1 cellular context compared by ENCODE assay signal in the genomic region with DNA sequence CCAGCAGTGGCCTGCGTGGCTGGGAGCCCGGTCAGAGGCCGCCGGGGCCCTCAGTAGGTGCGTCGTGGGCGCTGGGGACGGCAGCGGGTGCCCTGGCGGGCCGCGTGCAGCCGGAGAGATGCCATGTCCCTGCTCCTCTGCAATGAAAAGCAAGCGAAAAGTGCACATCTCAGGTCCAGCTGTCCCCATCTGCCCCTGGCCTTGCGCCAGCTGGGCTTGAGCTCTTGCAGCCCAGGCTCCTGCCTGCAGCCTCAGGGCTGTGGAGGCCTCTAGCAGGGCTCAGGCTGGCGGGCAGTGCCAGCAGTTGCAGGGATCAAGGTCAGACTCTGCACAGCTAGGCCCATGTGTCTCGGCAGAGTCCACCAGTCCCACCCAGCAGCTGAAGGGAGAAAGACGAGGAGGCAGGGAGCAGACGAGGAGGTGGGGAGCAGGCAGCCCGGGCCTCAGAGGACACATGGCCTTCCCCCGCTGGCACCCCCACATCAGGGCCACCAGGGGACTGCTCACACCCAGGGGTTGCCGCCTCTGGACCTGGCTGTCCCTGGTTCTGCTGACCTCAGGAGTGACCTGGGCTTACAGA.
TF ChIP-seq lines count a peak whose summit lies in the region.

No MANE protein-coding gene starts in this region.

TF ChIP-seq in HepG2, 621 proteins besides CTCF, POLR2A, EP300 and RAD21 (continued from another document):
- TF ChIP-seq, protein P1, sequence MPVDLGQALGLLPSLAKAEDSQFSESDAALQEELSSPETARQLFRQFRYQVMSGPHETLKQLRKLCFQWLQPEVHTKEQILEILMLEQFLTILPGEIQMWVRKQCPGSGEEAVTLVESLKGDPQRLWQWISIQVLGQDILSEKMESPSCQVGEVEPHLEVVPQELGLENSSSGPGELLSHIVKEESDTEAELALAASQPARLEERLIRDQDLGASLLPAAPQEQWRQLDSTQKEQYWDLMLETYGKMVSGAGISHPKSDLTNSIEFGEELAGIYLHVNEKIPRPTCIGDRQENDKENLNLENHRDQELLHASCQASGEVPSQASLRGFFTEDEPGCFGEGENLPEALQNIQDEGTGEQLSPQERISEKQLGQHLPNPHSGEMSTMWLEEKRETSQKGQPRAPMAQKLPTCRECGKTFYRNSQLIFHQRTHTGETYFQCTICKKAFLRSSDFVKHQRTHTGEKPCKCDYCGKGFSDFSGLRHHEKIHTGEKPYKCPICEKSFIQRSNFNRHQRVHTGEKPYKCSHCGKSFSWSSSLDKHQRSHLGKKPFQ (CRISPR knock-in tag; IDR thresholded peaks at IDR 0.05; ENCODE audit: insufficient replicate concordance) = peak; percentile 79
- TF ChIP-seq LCORL (IDR thresholded peaks at IDR 0.05) (no peak), LCORL (CRISPR knock-in tag; IDR thresholded peaks at IDR 0.05) (peak; percentile 81; the same call in 1 of the 2 replicates), ZNF720 (CRISPR knock-in tag; IDR thresholded peaks at IDR 0.05) (0 out of 2 replicates have a peak, but pooled peaks have one; percentile 15), ZNF598 (CRISPR knock-in tag; IDR thresholded peaks at IDR 0.05; ENCODE audit: borderline replicate concordance) (0 out of 2 replicates have a peak, but pooled peaks have one; percentile 28), SETDB1 (CRISPR knock-in tag; IDR thresholded peaks at IDR 0.05; ENCODE audit: borderline replicate concordance) (no peak), SIN3A (IDR thresholded peaks at IDR 0.05; ENCODE audit: borderline replicate concordance, low read depth, low read length) (peak; percentile 52; the same call in 1 of the 2 replicates), SPEN (CRISPR knock-in tag; IDR thresholded peaks at IDR 0.05; ENCODE audit: low read depth) (peak; percentile 75; the same call in 1 of the 2 replicates), ZNF263 (CRISPR knock-in tag; IDR thresholded peaks at IDR 0.05) (no peak; the same call in 1 of the 2 replicates), ZNF644 (CRISPR knock-in tag; IDR thresholded peaks at IDR 0.05; ENCODE audit: low read depth) (no peak), KDM3A (CRISPR knock-in tag; IDR thresholded peaks at IDR 0.05; ENCODE audit: low read depth) (peak; percentile 39), ZFP36 (IDR thresholded peaks at IDR 0.05; ENCODE audit: borderline replicate concordance, low read depth, low read length, partially characterized antibody) (no peak), ZIK1 (CRISPR knock-in tag; IDR thresholded peaks at IDR 0.05; ENCODE audit: borderline replicate concordance, low read depth) (0 out of 2 replicates have a peak, but pooled peaks have one; percentile 55), MBNL3 (CRISPR knock-in tag; conservative IDR thresholded peaks at IDR 0.05) (no peak), CREB1 (IDR thresholded peaks at IDR 0.05) (no peak), CREB1 (CRISPR knock-in tag; IDR thresholded peaks at IDR 0.05) (no peak), ZNF567 (CRISPR knock-in tag; IDR thresholded peaks at IDR 0.05; ENCODE audit: borderline replicate concordance) (no peak), ZNF180 (CRISPR knock-in tag; IDR thresholded peaks at IDR 0.05; ENCODE audit: borderline replicate concordance, low read depth) (no peak), NR1H2 (CRISPR knock-in tag; IDR thresholded peaks at IDR 0.05; ENCODE audit: borderline replicate concordance, low read depth) (no peak), FOXJ3 (CRISPR knock-in tag; IDR thresholded peaks at IDR 0.05; ENCODE audit: borderline replicate concordance) (no peak), CBFB (CRISPR knock-in tag; IDR thresholded peaks at IDR 0.05) (no peak), NFIB (CRISPR knock-in tag; IDR thresholded peaks at IDR 0.05; ENCODE audit: borderline replicate concordance) (no peak), ZNF282 (IDR thresholded peaks at IDR 0.05; ENCODE audit: partially characterized antibody) (no peak), ZNF766 (CRISPR knock-in tag; IDR thresholded peaks at IDR 0.05; ENCODE audit: borderline replicate concordance) (no peak), ZNF124 (CRISPR knock-in tag; IDR thresholded peaks at IDR 0.05) (0 out of 2 replicates have a peak, but pooled peaks have one; percentile 6), ZNF44 (CRISPR knock-in tag; IDR thresholded peaks at IDR 0.05) (no peak), ZEB1 (IDR thresholded peaks at IDR 0.05; ENCODE audit: insufficient replicate concordance, low read depth) (no peak), ZNF235 (CRISPR knock-in tag; IDR thresholded peaks at IDR 0.05; ENCODE audit: borderline replicate concordance) (0 out of 2 replicates have a peak, but pooled peaks have one; percentile 9), HIVEP1 (CRISPR knock-in tag; IDR thresholded peaks at IDR 0.05) (peak; percentile 15; the same call in 1 of the 2 replicates), ZFP1 (CRISPR knock-in tag; IDR thresholded peaks at IDR 0.05) (no peak), MBD4 (IDR thresholded peaks at IDR 0.05; ENCODE audit: borderline replicate concordance, low read length) (no peak)
- TF ChIP-seq, protein P2, sequence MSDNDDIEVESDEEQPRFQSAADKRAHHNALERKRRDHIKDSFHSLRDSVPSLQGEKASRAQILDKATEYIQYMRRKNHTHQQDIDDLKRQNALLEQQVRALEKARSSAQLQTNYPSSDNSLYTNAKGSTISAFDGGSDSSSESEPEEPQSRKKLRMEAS (IDR thresholded peaks at IDR 0.05) = no peak
- TF ChIP-seq, protein P3, sequence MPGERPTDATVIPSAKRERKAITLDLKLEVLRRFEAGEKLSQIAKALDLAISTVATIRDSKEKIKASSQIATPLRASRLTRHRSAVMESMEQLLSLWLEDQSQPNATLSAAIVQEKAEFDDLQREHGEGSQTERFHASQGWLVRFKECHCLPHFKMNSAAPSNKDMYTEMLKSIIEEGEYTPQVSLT (CRISPR knock-in tag; IDR thresholded peaks at IDR 0.05; ENCODE audit: borderline replicate concordance, low read depth) = no peak
- TF ChIP-seq, protein P4, sequence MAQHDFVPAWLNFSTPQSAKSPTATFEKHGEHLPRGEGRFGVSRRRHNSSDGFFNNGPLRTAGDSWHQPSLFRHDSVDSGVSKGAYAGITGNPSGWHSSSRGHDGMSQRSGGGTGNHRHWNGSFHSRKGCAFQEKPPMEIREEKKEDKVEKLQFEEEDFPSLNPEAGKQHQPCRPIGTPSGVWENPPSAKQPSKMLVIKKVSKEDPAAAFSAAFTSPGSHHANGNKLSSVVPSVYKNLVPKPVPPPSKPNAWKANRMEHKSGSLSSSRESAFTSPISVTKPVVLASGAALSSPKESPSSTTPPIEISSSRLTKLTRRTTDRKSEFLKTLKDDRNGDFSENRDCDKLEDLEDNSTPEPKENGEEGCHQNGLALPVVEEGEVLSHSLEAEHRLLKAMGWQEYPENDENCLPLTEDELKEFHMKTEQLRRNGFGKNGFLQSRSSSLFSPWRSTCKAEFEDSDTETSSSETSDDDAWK (CRISPR knock-in tag; IDR thresholded peaks at IDR 0.05) = no peak
- TF ChIP-seq, protein P5, sequence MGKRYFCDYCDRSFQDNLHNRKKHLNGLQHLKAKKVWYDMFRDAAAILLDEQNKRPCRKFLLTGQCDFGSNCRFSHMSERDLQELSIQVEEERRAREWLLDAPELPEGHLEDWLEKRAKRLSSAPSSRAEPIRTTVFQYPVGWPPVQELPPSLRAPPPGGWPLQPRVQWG (CRISPR knock-in tag; IDR thresholded peaks at IDR 0.05; ENCODE audit: borderline replicate concordance, low read depth) = no peak
- TF ChIP-seq, protein P6, sequence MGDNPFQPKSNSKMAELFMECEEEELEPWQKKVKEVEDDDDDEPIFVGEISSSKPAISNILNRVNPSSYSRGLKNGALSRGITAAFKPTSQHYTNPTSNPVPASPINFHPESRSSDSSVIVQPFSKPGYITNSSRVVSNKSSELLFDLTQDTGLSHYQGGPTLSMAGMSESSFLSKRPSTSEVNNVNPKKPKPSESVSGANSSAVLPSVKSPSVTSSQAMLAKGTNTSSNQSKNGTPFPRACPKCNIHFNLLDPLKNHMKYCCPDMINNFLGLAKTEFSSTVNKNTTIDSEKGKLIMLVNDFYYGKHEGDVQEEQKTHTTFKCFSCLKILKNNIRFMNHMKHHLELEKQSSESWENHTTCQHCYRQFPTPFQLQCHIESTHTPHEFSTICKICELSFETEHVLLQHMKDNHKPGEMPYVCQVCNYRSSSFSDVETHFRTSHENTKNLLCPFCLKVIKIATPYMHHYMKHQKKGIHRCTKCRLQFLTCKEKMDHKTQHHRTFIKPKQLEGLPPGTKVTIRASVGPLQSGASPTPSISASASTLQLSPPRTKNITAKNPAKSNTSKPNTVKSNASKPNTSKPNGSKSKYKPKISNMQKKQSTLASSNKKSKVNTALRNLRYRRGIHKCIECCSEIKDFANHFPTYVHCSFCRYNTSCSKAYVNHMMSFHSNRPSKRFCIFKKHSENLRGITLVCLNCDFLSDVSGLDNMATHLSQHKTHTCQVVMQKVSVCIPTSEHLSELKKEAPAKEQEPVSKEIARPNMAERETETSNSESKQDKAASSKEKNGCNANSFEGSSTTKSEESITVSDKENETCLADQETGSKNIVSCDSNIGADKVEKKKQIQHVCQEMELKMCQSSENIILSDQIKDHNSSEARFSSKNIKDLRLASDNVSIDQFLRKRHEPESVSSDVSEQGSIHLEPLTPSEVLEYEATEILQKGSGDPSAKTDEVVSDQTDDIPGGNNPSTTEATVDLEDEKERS (CRISPR knock-in tag; IDR thresholded peaks at IDR 0.05) = peak; percentile 3; the same call in 1 of the 2 replicates
- TF ChIP-seq, protein P7, sequence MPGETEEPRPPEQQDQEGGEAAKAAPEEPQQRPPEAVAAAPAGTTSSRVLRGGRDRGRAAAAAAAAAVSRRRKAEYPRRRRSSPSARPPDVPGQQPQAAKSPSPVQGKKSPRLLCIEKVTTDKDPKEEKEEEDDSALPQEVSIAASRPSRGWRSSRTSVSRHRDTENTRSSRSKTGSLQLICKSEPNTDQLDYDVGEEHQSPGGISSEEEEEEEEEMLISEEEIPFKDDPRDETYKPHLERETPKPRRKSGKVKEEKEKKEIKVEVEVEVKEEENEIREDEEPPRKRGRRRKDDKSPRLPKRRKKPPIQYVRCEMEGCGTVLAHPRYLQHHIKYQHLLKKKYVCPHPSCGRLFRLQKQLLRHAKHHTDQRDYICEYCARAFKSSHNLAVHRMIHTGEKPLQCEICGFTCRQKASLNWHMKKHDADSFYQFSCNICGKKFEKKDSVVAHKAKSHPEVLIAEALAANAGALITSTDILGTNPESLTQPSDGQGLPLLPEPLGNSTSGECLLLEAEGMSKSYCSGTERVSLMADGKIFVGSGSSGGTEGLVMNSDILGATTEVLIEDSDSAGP (CRISPR knock-in tag; IDR thresholded peaks at IDR 0.05; ENCODE audit: borderline replicate concordance) = peak; percentile 87
- TF ChIP-seq, protein P8, sequence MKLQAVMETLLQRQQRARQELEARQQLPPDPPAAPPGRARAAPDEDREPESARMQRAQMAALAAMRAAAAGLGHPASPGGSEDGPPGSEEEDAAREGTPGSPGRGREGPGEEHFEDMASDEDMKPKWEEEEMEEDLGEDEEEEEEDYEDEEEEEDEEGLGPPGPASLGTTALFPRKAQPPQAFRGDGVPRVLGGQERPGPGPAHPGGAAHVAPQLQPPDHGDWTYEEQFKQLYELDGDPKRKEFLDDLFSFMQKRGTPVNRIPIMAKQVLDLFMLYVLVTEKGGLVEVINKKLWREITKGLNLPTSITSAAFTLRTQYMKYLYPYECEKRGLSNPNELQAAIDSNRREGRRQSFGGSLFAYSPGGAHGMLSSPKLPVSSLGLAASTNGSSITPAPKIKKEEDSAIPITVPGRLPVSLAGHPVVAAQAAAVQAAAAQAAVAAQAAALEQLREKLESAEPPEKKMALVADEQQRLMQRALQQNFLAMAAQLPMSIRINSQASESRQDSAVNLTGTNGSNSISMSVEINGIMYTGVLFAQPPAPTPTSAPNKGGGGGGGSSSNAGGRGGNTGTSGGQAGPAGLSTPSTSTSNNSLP (IDR thresholded peaks at IDR 0.05; ENCODE audit: low read depth, low read length) = no peak
- TF ChIP-seq, protein P9, sequence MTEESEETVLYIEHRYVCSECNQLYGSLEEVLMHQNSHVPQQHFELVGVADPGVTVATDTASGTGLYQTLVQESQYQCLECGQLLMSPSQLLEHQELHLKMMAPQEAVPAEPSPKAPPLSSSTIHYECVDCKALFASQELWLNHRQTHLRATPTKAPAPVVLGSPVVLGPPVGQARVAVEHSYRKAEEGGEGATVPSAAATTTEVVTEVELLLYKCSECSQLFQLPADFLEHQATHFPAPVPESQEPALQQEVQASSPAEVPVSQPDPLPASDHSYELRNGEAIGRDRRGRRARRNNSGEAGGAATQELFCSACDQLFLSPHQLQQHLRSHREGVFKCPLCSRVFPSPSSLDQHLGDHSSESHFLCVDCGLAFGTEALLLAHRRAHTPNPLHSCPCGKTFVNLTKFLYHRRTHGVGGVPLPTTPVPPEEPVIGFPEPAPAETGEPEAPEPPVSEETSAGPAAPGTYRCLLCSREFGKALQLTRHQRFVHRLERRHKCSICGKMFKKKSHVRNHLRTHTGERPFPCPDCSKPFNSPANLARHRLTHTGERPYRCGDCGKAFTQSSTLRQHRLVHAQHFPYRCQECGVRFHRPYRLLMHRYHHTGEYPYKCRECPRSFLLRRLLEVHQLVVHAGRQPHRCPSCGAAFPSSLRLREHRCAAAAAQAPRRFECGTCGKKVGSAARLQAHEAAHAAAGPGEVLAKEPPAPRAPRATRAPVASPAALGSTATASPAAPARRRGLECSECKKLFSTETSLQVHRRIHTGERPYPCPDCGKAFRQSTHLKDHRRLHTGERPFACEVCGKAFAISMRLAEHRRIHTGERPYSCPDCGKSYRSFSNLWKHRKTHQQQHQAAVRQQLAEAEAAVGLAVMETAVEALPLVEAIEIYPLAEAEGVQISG (CRISPR knock-in tag; IDR thresholded peaks at IDR 0.05) = peak; percentile 76
- TF ChIP-seq, protein P10, sequence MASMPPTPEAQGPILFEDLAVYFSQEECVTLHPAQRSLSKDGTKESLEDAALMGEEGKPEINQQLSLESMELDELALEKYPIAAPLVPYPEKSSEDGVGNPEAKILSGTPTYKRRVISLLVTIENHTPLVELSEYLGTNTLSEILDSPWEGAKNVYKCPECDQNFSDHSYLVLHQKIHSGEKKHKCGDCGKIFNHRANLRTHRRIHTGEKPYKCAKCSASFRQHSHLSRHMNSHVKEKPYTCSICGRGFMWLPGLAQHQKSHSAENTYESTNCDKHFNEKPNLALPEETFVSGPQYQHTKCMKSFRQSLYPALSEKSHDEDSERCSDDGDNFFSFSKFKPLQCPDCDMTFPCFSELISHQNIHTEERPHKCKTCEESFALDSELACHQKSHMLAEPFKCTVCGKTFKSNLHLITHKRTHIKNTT (CRISPR knock-in tag; IDR thresholded peaks at IDR 0.05) = no peak
